In genomic region chr12:58285551-58285950, GRCh38 we compare ENCODE assay signal across 1 cellular context.
TF ChIP-seq lines count a peak whose summit lies in the region.

No MANE protein-coding gene starts in this region.

TF ChIP-seq in IMR-90, 13 proteins besides CTCF, POLR2A, EP300 and RAD21:
- TF ChIP-seq MAFK (IDR thresholded peaks at IDR 0.05; ENCODE audit: low read depth, low read length) (no peak), CEBPB (IDR thresholded peaks at IDR 0.05; ENCODE audit: low read depth, low read length) (no peak), SMC3 (IDR thresholded peaks at IDR 0.05; ENCODE audit: low read depth, low read length) (no peak), MXI1 (IDR thresholded peaks at IDR 0.05; ENCODE audit: borderline replicate concordance, low read depth, low read length) (no peak)
